Comparison of ENCODE assay signal across 12 cellular contexts in the genomic region with DNA sequence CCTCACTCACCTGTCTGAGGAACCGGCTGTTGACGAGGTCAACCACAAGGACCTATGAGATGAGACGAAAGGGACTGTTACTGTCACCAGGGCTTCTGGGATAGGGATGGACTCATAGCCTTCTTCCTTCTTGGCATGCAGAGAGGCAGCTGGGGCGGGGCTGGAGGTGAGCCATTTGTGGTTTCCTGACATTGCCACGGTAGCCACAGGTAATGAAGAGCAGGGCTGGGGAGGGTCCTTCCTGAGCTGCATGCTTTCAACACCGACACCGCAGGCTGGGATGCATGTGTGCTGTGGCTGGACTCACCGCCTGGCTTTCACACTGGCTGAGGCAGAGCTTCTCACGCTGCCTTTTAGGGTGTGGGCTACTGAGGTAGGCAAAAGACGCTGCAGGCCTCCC. TPM values are rescaled to one million over a fixed set of nuclear protein-coding genes. Genes with fewer than 3 reads are reported as not detected.
DNase-seq lines count a peak whose midpoint lies in the region; ATAC-seq, FAIRE-seq and TF ChIP-seq lines count a peak whose summit lies in the region.
"Had no signal": no experiment of that assay in that cellular context is flagged by ENCODE, and none has a peak within 500 bp of the region (broad histone marks: within the 10 kb centered on the region; RNA-seq: fewer than 3 reads in every experiment).

No MANE protein-coding gene starts in this region.

- peak overlapping the region; percentile 4 for H3K4me3 Mint-ChIP-seq in CD4-positive, alpha-beta T cell
- H3K4me3 Mint-ChIP-seq in chondrocyte (ENCODE audit: unreplicated experiment), result no peak overlapping the region
- H3K4me3 Mint-ChIP-seq: stimulated activated memory B cell treated with anti-CD40 and anti-IgM and Interleukin-4, amounts not matched to agents 10 μg/mL and 1 μg/mL and 100 μg/mL, for 72 hours had no signal

- POLR2A ChIA-PET in CD4-positive, alpha-beta T cell (lab: Charles Lee), result interaction anchor here (1.1 to 1.2 kb wide), 3 partner anchors 22 to 489 kb away, joined by 3 to 6 read pairs (median 3); partner anchors contain the start of gene MRPS33

- no peak overlapping the region for H3K9ac ChIP-seq in keratinocyte (ENCODE audit: control insufficient read depth, extremely low read depth, insufficient read depth, low read length)

- intact Hi-C loops in CD4-positive, alpha-beta T cell (cut with DNase I, micrococcal nuclease), result no loop called here
- intact Hi-C loops in uterus (cut with DNase I; ENCODE audit: low total_unique reads), result no loop called here

- no peak overlapping the region for H2AFZ ChIP-seq in keratinocyte (ENCODE audit: control insufficient read depth, low read length)

- H3K36me3 Mint-ChIP-seq in CD4-positive, alpha-beta T cell (ENCODE audit: low read depth), result no peaks in the 10 kb centered on the region
- H3K36me3 Mint-ChIP-seq in chondrocyte (ENCODE audit: low read depth), result peaks cover 2% of the 10 kb centered on the region
- H3K36me3 Mint-ChIP-seq: stimulated activated memory B cell treated with anti-CD40 and anti-IgM and Interleukin-4, amounts not matched to agents 10 μg/mL and 1 μg/mL and 100 μg/mL, for 72 hours had no signal

- no peaks in the 10 kb centered on the region for H3K9me3 ChIP-seq in CD4-positive, alpha-beta T cell (ENCODE audit: control insufficient read depth, low read length)
- H3K9me3 ChIP-seq in keratinocyte (ENCODE audit: control insufficient read depth, low read depth, low read length) (no peaks in the 10 kb centered on the region), uterus (no peaks in the 10 kb centered on the region)

- CTCF ChIA-PET in CD4-positive, alpha-beta T cell (lab: Charles Lee), result interaction anchor here (0.7 kb wide), 1 partner anchor 12 kb away, joined by 3 read pairs; no protein-coding TSS in a partner anchor

- TF ChIP-seq CTCF in CD4-positive, alpha-beta T cell (IDR thresholded peaks at IDR 0.05), result no peak
- TF ChIP-seq CTCF in keratinocyte (optimal IDR thresholded peaks at IDR 0.05 in 1 of 3, IDR thresholded peaks at IDR 0.05 in 1 of 3, conservative IDR thresholded peaks at IDR 0.05 in 1 of 3; ENCODE audit: extremely low read depth in 1 of 3, insufficient read depth in 2 of 3, low read length in 3 of 3) (no peak), uterus (IDR thresholded peaks at IDR 0.05) (no peak), chondrocyte (IDR thresholded peaks at IDR 0.05) (no peak)

- no peaks in the 10 kb centered on the region for H3K9me3 Mint-ChIP-seq in CD4-positive, alpha-beta T cell
- no peaks in the 10 kb centered on the region for H3K9me3 Mint-ChIP-seq in chondrocyte (ENCODE audit: low read depth)
- H3K9me3 Mint-ChIP-seq: stimulated activated memory B cell treated with anti-CD40 and anti-IgM and Interleukin-4, amounts not matched to agents 10 μg/mL and 1 μg/mL and 100 μg/mL, for 72 hours had no signal

- peak in 7 of 10 experiments; percentile 1 to 38 (median 27) for DNase-seq in CD4-positive, alpha-beta T cell
- DNase-seq in activated T-cell treated with anti-CD3 and anti-CD28 coated beads, Interleukin-2, amount 50 U/mL, for 1 hour, result peak; percentile 34
- DNase-seq in keratinocyte (ENCODE audit: low read depth, low spot score) (no peak), uterus (no peak), SW 1271 (lab: John Stamatoyannopoulos, UW) (no peak), chondrocyte (ENCODE audit: low spot score) (no peak)
- DNase-seq: brain microvascular endothelial cell, DMS 273 treated with DMSO at 0.1 percent for 48 hours had no signal

- no peaks in the 10 kb centered on the region for H3K27me3 ChIP-seq in CD4-positive, alpha-beta T cell (ENCODE audit: control insufficient read depth, insufficient read depth, low read length)
- H3K27me3 ChIP-seq in keratinocyte (ENCODE audit: control insufficient read depth, extremely low read depth, insufficient read depth, low read length) (no peaks in the 10 kb centered on the region), uterus (no peaks in the 10 kb centered on the region)
- H3K27me3 ChIP-seq: brain microvascular endothelial cell had no signal

- H4K20me1 ChIP-seq in keratinocyte (ENCODE audit: control insufficient read depth, extremely low read depth, insufficient read depth, low read length), result no peaks in the 10 kb centered on the region

- dilution Hi-C loops in keratinocyte (cut with MboI; ENCODE audit: extremely low pct_ligation_motif_present, low sequenced_read_pairs), result no loop called here

- H3K79me2 ChIP-seq in keratinocyte (ENCODE audit: control insufficient read depth, insufficient read depth, low read length), result no peaks in the 10 kb centered on the region

- ATAC-seq in CD4-positive, alpha-beta T cell (ENCODE audit: poor library complexity), result peak; percentile 80
- peak; percentile 74 for ATAC-seq in HG03097 (IDR thresholded peaks at IDR 0.05; ENCODE audit: low FRiP score, unreplicated experiment)
- ATAC-seq in HG03432 (IDR thresholded peaks at IDR 0.05; ENCODE audit: unreplicated experiment), result no peak
- ATAC-seq: stimulated activated memory B cell treated with anti-CD40 and anti-IgM and Interleukin-4, amounts not matched to agents 10 μg/mL and 1 μg/mL and 100 μg/mL, for 72 hours had no signal

- no peaks in the 10 kb centered on the region for H3K27me3 Mint-ChIP-seq in CD4-positive, alpha-beta T cell
- H3K27me3 Mint-ChIP-seq in chondrocyte (ENCODE audit: low read depth), result no peaks in the 10 kb centered on the region

- H3K4me2 ChIP-seq in keratinocyte (ENCODE audit: control insufficient read depth, extremely low read depth, insufficient read depth, low read depth, low read length), result no peak overlapping the region

- FAIRE-seq in keratinocyte (lab: Jason Lieb, UNC), result peak; percentile 76

- no peaks in the 10 kb centered on the region for H3K9me1 ChIP-seq in keratinocyte (ENCODE audit: control insufficient read depth, extremely low read depth, insufficient read depth, low read length)

- peak overlapping the region; percentile 72 for H3K27ac Mint-ChIP-seq in CD4-positive, alpha-beta T cell
- H3K27ac Mint-ChIP-seq in chondrocyte (ENCODE audit: unreplicated experiment), result no peak overlapping the region
- H3K27ac Mint-ChIP-seq: stimulated activated memory B cell treated with anti-CD40 and anti-IgM and Interleukin-4, amounts not matched to agents 10 μg/mL and 1 μg/mL and 100 μg/mL, for 72 hours had no signal

- no peak overlapping the region for H3K27ac ChIP-seq in CD4-positive, alpha-beta T cell (ENCODE audit: low read depth, low read length)
- H3K27ac ChIP-seq in keratinocyte (ENCODE audit: control insufficient read depth, insufficient read depth, low read length), result no peak overlapping the region
- H3K27ac ChIP-seq in uterus, result peak overlapping the region in 1 of 2 donors; percentile 45
- H3K27ac ChIP-seq: brain microvascular endothelial cell, SK-N-MC had no signal

- H3K4me1 ChIP-seq in keratinocyte (ENCODE audit: control insufficient read depth, extremely low read depth, insufficient read depth, low read length) (peaks cover 12% of the 10 kb centered on the region), uterus (no peaks in the 10 kb centered on the region)

- H3K4me1 Mint-ChIP-seq in CD4-positive, alpha-beta T cell (ENCODE audit: low read depth), result peaks cover 30% of the 10 kb centered on the region
- peaks cover 14% of the 10 kb centered on the region for H3K4me1 Mint-ChIP-seq in chondrocyte (ENCODE audit: low read depth)

- H3K4me3 ChIP-seq in keratinocyte (ENCODE audit: control insufficient read depth in 2 of 3, extremely low read depth in 1 of 3, insufficient read depth in 2 of 3, low read depth in 1 of 3, low read length in 3 of 3), result peak overlapping the region in 1 of 3 experiments; percentile 8
- no peak overlapping the region for H3K4me3 ChIP-seq in uterus
- H3K4me3 ChIP-seq: SK-N-MC had no signal

- no peaks in the 10 kb centered on the region for H3K36me3 ChIP-seq in keratinocyte (ENCODE audit: control insufficient read depth in 2 of 2, extremely low read depth in 1 of 2, insufficient read depth in 2 of 2, low read length in 2 of 2)
- H3K36me3 ChIP-seq in uterus, result no peaks in the 10 kb centered on the region
- H3K36me3 ChIP-seq: brain microvascular endothelial cell had no signal

- TF ChIP-seq POLR2A in uterus (IDR thresholded peaks at IDR 0.05), result no peak

RNA-seq across cellular contexts. Expression of gene MKRN1, which starts 46.4 kb away (rescaled TPM):
- total RNA-seq in CD4-positive, alpha-beta T cell, result 100 to 1,000 TPM; 115 to 129 TPM
- 43.1 to 52.9 TPM (median 50.4 TPM) in 3 replicates for polyA plus RNA-seq in keratinocyte
- polyA plus RNA-seq in keratinocyte (2011; ENCODE audit: low read depth), result 116 TPM
- polyA plus RNA-seq in keratinocyte (2011; cell fraction: cytosol; rRNA removed), result 43.0 and 51.3 TPM in 2 replicates
- polyA plus RNA-seq in keratinocyte (2011; cell fraction: nucleus; rRNA removed), result 43.4 and 50.5 TPM in 2 replicates
- 58.7 and 95.6 TPM in 2 replicates for polyA plus RNA-seq in keratinocyte (2012; ENCODE audit: low replicate concordance)
- 40.4 to 73.4 TPM (median 57.1 TPM) in 3 replicates for polyA minus RNA-seq in keratinocyte
- 40.5 TPM for polyA minus RNA-seq in keratinocyte (2011; cell fraction: cytosol; rRNA and poly(A)+ RNA removed)
- polyA minus RNA-seq in keratinocyte (2011; cell fraction: nucleus; rRNA and poly(A)+ RNA removed), result 16.5 and 30.0 TPM in 2 replicates
- total RNA-seq in uterus, result 10 to 100 TPM; 11.0 to 81.6 (median 54.4) TPM
- total RNA-seq in chondrocyte, result 64.7 to 70.1 TPM (median 67.9 TPM) in 3 replicates

Comparison
In these comparisons a context has a peak if more than half of its experiments do, and no peak if none do; other contexts are left out.
1. DNase-seq: peak in CD4-positive, alpha-beta T cell (7 of 10) and activated T-cell treated with anti-CD3 and anti-CD28 coated beads, Interleukin-2, amount 50 U/mL, for 1 hour (single experiment); none in keratinocyte (single experiment), uterus (0 of 2), SW 1271 (0 of 2) and chondrocyte (single experiment).